Comparison of ENCODE assay signal across 1 cellular context in the genomic region with DNA sequence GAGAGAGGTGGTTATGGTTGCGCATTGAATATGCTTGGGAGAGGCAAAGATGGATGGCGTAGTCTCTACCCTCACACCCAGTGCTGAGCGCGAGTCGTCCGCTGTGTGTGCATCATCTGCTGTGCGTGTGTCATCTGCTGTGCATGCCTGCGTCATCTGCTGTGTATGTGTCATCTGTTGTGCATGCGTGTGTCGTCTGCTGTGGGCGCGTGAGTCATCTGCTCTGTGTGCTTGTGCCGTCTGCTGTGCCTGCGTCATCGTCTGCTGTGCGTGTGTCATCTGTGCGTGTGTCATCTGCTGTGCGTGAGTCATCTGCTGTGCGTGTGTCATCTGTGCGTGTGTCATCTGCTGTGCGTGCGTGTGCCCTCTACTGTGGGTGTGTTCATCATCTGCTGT.
TF ChIP-seq lines count a peak whose summit lies in the region.

No MANE protein-coding gene starts in this region.

TF ChIP-seq in HEK293, 187 proteins besides CTCF, POLR2A, EP300 and RAD21 (continued from another document and continues in another):
- peak; percentile 97 for TF ChIP-seq ZNF114 (tag by site-specific recombination; IDR thresholded peaks at IDR 0.05)
- TF ChIP-seq, protein P1, sequence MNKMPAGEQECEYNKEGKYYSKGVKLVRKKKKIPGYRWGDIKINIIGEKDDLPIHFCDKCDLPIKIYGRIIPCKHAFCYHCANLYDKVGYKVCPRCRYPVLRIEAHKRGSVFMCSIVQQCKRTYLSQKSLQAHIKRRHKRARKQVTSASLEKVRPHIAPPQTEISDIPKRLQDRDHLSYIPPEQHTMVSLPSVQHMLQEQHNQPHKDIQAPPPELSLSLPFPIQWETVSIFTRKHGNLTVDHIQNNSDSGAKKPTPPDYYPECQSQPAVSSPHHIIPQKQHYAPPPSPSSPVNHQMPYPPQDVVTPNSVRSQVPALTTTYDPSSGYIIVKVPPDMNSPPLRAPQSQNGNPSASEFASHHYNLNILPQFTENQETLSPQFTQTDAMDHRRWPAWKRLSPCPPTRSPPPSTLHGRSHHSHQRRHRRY (tag by site-specific recombination; IDR thresholded peaks at IDR 0.05), result peak; percentile 89; the same call in 1 of the 2 replicates
- peak; percentile 84 for TF ChIP-seq ZNF623 (tag by site-specific recombination; IDR thresholded peaks at IDR 0.05)
- peak; percentile 67 for TF ChIP-seq ZBTB20 (tag by site-specific recombination; IDR thresholded peaks at IDR 0.05)
- TF ChIP-seq, protein P2, sequence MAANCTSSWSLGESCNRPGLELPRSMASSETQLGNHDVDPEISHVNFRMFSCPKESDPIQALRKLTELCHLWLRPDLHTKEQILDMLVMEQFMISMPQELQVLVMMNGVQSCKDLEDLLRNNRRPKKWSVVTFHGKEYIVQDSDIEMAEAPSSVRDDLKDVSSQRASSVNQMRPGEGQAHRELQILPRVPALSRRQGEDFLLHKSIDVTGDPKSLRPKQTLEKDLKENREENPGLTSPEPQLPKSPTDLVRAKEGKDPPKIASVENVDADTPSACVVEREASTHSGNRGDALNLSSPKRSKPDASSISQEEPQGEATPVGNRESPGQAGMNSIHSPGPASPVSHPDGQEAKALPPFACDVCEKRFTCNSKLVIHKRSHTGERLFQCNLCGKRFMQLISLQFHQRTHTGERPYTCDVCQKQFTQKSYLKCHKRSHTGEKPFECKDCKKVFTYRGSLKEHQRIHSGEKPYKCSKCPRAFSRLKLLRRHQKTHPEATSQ (tag by site-specific recombination; IDR thresholded peaks at IDR 0.05), result peak; percentile 97; the same call in 1 of the 2 replicates
- no peak for TF ChIP-seq FEZF1 (tag by site-specific recombination; IDR thresholded peaks at IDR 0.05)
- TF ChIP-seq ZNF530 (tag by site-specific recombination; IDR thresholded peaks at IDR 0.05; ENCODE audit: low read depth), result no peak
- TF ChIP-seq SP3 (tag by site-specific recombination; IDR thresholded peaks at IDR 0.05), result peak; percentile 97
- peak; percentile 100 for TF ChIP-seq ZNF658 (tag by site-specific recombination; IDR thresholded peaks at IDR 0.05)
- TF ChIP-seq, protein P3, sequence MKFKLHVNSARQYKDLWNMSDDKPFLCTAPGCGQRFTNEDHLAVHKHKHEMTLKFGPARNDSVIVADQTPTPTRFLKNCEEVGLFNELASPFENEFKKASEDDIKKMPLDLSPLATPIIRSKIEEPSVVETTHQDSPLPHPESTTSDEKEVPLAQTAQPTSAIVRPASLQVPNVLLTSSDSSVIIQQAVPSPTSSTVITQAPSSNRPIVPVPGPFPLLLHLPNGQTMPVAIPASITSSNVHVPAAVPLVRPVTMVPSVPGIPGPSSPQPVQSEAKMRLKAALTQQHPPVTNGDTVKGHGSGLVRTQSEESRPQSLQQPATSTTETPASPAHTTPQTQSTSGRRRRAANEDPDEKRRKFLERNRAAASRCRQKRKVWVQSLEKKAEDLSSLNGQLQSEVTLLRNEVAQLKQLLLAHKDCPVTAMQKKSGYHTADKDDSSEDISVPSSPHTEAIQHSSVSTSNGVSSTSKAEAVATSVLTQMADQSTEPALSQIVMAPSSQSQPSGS (tag by site-specific recombination; IDR thresholded peaks at IDR 0.05; ENCODE audit: low read depth), result peak; percentile 96
- TF ChIP-seq ZNF354C (tag by site-specific recombination; IDR thresholded peaks at IDR 0.05; ENCODE audit: borderline replicate concordance, low read depth), result peak; percentile 96
- TF ChIP-seq ZNF843 (tag by site-specific recombination; IDR thresholded peaks at IDR 0.05), result peak; percentile 96
- peak; percentile 100 for TF ChIP-seq ZNF621 (tag by site-specific recombination; IDR thresholded peaks at IDR 0.05)
- TF ChIP-seq ZNF416 (tag by site-specific recombination; IDR thresholded peaks at IDR 0.05), result peak; percentile 95
- TF ChIP-seq GFI1B (tag by site-specific recombination; IDR thresholded peaks at IDR 0.05), result peak; percentile 58; the same call in 1 of the 2 replicates
- TF ChIP-seq ZNF302 (tag by site-specific recombination; IDR thresholded peaks at IDR 0.05; ENCODE audit: low read depth), result no peak
- TF ChIP-seq ZBTB17 (tag by site-specific recombination; IDR thresholded peaks at IDR 0.05), result peak; percentile 92
- TF ChIP-seq ZNF571 (tag by site-specific recombination; IDR thresholded peaks at IDR 0.05), result peak; percentile 98
- no peak for TF ChIP-seq ZNF132 (tag by site-specific recombination; IDR thresholded peaks at IDR 0.05; ENCODE audit: borderline replicate concordance)
- TF ChIP-seq HOXC10 (CRISPR knock-in tag; IDR thresholded peaks at IDR 0.05), result no peak
- TF ChIP-seq ZNF184 (tag by site-specific recombination; IDR thresholded peaks at IDR 0.05), result peak; percentile 91
- TF ChIP-seq ZBTB48 (tag by site-specific recombination; IDR thresholded peaks at IDR 0.05), result peak; percentile 71; the same call in 1 of the 2 replicates
- TF ChIP-seq, protein P4, sequence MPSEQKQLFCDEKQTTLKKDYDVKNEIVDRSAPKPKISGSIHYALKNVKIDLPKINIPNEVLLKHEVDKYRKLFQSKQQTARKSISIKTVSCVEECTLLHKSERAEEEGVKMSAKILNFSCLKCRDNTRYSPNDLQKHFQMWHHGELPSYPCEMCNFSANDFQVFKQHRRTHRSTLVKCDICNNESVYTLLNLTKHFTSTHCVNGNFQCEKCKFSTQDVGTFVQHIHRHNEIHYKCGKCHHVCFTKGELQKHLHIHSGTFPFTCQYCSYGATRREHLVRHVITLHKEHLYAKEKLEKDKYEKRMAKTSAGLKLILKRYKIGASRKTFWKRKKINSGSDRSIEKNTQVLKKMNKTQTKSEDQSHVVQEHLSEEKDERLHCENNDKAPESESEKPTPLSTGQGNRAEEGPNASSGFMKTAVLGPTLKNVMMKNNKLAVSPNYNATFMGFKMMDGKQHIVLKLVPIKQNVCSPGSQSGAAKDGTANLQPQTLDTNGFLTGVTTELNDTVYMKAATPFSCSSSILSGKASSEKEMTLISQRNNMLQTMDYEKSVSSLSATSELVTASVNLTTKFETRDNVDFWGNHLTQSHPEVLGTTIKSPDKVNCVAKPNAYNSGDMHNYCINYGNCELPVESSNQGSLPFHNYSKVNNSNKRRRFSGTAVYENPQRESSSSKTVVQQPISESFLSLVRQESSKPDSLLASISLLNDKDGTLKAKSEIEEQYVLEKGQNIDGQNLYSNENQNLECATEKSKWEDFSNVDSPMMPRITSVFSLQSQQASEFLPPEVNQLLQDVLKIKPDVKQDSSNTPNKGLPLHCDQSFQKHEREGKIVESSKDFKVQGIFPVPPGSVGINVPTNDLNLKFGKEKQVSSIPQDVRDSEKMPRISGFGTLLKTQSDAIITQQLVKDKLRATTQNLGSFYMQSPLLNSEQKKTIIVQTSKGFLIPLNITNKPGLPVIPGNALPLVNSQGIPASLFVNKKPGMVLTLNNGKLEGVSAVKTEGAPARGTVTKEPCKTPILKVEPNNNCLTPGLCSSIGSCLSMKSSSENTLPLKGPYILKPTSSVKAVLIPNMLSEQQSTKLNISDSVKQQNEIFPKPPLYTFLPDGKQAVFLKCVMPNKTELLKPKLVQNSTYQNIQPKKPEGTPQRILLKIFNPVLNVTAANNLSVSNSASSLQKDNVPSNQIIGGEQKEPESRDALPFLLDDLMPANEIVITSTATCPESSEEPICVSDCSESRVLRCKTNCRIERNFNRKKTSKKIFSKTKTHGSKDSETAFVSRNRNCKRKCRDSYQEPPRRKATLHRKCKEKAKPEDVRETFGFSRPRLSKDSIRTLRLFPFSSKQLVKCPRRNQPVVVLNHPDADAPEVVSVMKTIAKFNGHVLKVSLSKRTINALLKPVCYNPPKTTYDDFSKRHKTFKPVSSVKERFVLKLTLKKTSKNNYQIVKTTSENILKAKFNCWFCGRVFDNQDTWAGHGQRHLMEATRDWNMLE (tag by site-specific recombination; conservative IDR thresholded peaks at IDR 0.05; ENCODE audit: low read depth), result 0 out of 2 replicates have a peak, but pooled peaks have one; percentile 54
- TF ChIP-seq ZNF292 (tag by site-specific recombination; IDR thresholded peaks at IDR 0.05; ENCODE audit: borderline replicate concordance, low read depth), result no peak
- TF ChIP-seq HOXA7 (CRISPR knock-in tag; IDR thresholded peaks at IDR 0.05; ENCODE audit: borderline replicate concordance), result no peak
- TF ChIP-seq, protein P5, sequence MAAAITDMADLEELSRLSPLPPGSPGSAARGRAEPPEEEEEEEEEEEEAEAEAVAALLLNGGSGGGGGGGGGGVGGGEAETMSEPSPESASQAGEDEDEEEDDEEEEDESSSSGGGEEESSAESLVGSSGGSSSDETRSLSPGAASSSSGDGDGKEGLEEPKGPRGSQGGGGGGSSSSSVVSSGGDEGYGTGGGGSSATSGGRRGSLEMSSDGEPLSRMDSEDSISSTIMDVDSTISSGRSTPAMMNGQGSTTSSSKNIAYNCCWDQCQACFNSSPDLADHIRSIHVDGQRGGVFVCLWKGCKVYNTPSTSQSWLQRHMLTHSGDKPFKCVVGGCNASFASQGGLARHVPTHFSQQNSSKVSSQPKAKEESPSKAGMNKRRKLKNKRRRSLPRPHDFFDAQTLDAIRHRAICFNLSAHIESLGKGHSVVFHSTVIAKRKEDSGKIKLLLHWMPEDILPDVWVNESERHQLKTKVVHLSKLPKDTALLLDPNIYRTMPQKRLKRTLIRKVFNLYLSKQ (tag by site-specific recombination; IDR thresholded peaks at IDR 0.05; ENCODE audit: borderline replicate concordance), result no peak
- TF ChIP-seq, protein P6, sequence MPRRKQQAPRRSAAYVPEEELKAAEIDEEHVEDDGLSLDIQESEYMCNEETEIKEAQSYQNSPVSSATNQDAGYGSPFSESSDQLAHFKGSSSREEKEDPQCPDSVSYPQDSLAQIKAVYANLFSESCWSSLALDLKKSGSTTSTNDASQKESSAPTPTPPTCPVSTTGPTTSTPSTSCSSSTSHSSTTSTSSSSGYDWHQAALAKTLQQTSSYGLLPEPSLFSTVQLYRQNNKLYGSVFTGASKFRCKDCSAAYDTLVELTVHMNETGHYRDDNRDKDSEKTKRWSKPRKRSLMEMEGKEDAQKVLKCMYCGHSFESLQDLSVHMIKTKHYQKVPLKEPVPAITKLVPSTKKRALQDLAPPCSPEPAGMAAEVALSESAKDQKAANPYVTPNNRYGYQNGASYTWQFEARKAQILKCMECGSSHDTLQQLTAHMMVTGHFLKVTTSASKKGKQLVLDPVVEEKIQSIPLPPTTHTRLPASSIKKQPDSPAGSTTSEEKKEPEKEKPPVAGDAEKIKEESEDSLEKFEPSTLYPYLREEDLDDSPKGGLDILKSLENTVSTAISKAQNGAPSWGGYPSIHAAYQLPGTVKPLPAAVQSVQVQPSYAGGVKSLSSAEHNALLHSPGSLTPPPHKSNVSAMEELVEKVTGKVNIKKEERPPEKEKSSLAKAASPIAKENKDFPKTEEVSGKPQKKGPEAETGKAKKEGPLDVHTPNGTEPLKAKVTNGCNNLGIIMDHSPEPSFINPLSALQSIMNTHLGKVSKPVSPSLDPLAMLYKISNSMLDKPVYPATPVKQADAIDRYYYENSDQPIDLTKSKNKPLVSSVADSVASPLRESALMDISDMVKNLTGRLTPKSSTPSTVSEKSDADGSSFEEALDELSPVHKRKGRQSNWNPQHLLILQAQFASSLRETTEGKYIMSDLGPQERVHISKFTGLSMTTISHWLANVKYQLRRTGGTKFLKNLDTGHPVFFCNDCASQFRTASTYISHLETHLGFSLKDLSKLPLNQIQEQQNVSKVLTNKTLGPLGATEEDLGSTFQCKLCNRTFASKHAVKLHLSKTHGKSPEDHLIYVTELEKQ (tag by site-specific recombination; IDR thresholded peaks at IDR 0.05; ENCODE audit: borderline replicate concordance), result peak; percentile 98
- peak; percentile 99 for TF ChIP-seq RBAK (tag by site-specific recombination; IDR thresholded peaks at IDR 0.05)
- TF ChIP-seq ZNF133 (tag by site-specific recombination; IDR thresholded peaks at IDR 0.05), result peak; percentile 54
- peak; percentile 100 for TF ChIP-seq ZBTB21 (tag by site-specific recombination; IDR thresholded peaks at IDR 0.05)
- TF ChIP-seq ZNF629 (tag by site-specific recombination; IDR thresholded peaks at IDR 0.05), result peak; percentile 100
- TF ChIP-seq ZNF670 (tag by site-specific recombination; IDR thresholded peaks at IDR 0.05; ENCODE audit: low read depth), result peak; percentile 100
- TF ChIP-seq ZNF514 (tag by site-specific recombination; IDR thresholded peaks at IDR 0.05), result peak; percentile 93
- no peak for TF ChIP-seq ZNF610 (tag by site-specific recombination; IDR thresholded peaks at IDR 0.05; ENCODE audit: borderline replicate concordance)
- TF ChIP-seq, protein P7, sequence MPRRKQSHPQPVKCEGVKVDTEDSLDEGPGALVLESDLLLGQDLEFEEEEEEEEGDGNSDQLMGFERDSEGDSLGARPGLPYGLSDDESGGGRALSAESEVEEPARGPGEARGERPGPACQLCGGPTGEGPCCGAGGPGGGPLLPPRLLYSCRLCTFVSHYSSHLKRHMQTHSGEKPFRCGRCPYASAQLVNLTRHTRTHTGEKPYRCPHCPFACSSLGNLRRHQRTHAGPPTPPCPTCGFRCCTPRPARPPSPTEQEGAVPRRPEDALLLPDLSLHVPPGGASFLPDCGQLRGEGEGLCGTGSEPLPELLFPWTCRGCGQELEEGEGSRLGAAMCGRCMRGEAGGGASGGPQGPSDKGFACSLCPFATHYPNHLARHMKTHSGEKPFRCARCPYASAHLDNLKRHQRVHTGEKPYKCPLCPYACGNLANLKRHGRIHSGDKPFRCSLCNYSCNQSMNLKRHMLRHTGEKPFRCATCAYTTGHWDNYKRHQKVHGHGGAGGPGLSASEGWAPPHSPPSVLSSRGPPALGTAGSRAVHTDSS (tag by site-specific recombination; IDR thresholded peaks at IDR 0.05), result no peak
- peak; percentile 98 for TF ChIP-seq ZNF366 (tag by site-specific recombination; conservative IDR thresholded peaks at IDR 0.05)
- TF ChIP-seq, protein P8, sequence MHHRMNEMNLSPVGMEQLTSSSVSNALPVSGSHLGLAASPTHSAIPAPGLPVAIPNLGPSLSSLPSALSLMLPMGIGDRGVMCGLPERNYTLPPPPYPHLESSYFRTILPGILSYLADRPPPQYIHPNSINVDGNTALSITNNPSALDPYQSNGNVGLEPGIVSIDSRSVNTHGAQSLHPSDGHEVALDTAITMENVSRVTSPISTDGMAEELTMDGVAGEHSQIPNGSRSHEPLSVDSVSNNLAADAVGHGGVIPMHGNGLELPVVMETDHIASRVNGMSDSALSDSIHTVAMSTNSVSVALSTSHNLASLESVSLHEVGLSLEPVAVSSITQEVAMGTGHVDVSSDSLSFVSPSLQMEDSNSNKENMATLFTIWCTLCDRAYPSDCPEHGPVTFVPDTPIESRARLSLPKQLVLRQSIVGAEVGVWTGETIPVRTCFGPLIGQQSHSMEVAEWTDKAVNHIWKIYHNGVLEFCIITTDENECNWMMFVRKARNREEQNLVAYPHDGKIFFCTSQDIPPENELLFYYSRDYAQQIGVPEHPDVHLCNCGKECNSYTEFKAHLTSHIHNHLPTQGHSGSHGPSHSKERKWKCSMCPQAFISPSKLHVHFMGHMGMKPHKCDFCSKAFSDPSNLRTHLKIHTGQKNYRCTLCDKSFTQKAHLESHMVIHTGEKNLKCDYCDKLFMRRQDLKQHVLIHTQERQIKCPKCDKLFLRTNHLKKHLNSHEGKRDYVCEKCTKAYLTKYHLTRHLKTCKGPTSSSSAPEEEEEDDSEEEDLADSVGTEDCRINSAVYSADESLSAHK (tag by site-specific recombination; IDR thresholded peaks at IDR 0.05), result no peak
- TF ChIP-seq ZNF585B (tag by site-specific recombination; IDR thresholded peaks at IDR 0.05), result 0 out of 2 replicates have a peak, but pooled peaks have one; percentile 9
- TF ChIP-seq, protein P9, sequence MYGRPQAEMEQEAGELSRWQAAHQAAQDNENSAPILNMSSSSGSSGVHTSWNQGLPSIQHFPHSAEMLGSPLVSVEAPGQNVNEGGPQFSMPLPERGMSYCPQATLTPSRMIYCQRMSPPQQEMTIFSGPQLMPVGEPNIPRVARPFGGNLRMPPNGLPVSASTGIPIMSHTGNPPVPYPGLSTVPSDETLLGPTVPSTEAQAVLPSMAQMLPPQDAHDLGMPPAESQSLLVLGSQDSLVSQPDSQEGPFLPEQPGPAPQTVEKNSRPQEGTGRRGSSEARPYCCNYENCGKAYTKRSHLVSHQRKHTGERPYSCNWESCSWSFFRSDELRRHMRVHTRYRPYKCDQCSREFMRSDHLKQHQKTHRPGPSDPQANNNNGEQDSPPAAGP (tag by site-specific recombination; IDR thresholded peaks at IDR 0.05), result peak; percentile 100
- TF ChIP-seq ZNF600 (tag by site-specific recombination; IDR thresholded peaks at IDR 0.05), result no peak
- no peak for TF ChIP-seq ZNF223 (tag by site-specific recombination; IDR thresholded peaks at IDR 0.05)
